8 cellular contexts compared by ENCODE assay signal in genomic region chr12:111298583-111299436, GRCh38.
DNase-seq lines count a peak whose midpoint lies in the region; ATAC-seq and TF ChIP-seq lines count a peak whose summit lies in the region.

No MANE protein-coding gene starts in this region.

- H3K9me3 Mint-ChIP-seq in brain, result peaks cover 0 to 6% (median 4%) of the 10 kb centered on the region in 5 experiments

- peak; percentile 86 for DNase-seq in ELF-1 (ENCODE audit: low read depth, low spot score)
- peak; percentile 27 for DNase-seq in T-helper 9 cell
- DNase-seq in islet precursor cell, result peak; percentile 90
- DNase-seq in stimulated activated CD4-positive, alpha-beta T cell treated with anti-CD3 and anti-CD28 coated beads, Interleukin-2, amount 100 ng/mL, for 48 hours, result peak; percentile 49 to 51

- no peak overlapping the region for H2AFZ ChIP-seq in KMS-11 (ENCODE audit: low read depth)

- no peaks in the 10 kb centered on the region for H3K36me3 ChIP-seq in KMS-11 (ENCODE audit: insufficient read depth)

- no peak overlapping the region for H3K4me2 ChIP-seq in KMS-11

- ATAC-seq in HG02973 (IDR thresholded peaks at IDR 0.05; ENCODE audit: unreplicated experiment) (no peak), GM19035 (IDR thresholded peaks at IDR 0.05; ENCODE audit: unreplicated experiment) (no peak)

- H4K20me1 ChIP-seq in KMS-11 (ENCODE audit: insufficient read depth), result no peaks in the 10 kb centered on the region

- no peak overlapping the region for H3K4me3 ChIP-seq in KMS-11 (IDR thresholded peaks at IDR 0.05; ENCODE audit: insufficient read depth, low read depth, low read length)

- peak; percentile 65 for TF ChIP-seq CTCF in KMS-11 (conservative IDR thresholded peaks at IDR 0.05; ENCODE audit: low read depth, low read length)
- TF ChIP-seq CTCF in brain (conservative IDR thresholded peaks at IDR 0.05), result peak; percentile 93 to 96

- H3K27me3 ChIP-seq in KMS-11 (ENCODE audit: insufficient read depth, low read depth), result no peaks in the 10 kb centered on the region

- no peaks in the 10 kb centered on the region for H3K27me3 Mint-ChIP-seq in brain

- peak overlapping the region in 2 of 5 experiments; percentile 66 to 67 for H3K27ac Mint-ChIP-seq in brain

- H3K4me3 Mint-ChIP-seq in brain, result no peak overlapping the region

- H3K27ac ChIP-seq in KMS-11, result no peak overlapping the region

- no peaks in the 10 kb centered on the region for H3K79me2 ChIP-seq in KMS-11 (ENCODE audit: insufficient read depth, low read depth)

- H3K36me3 Mint-ChIP-seq in brain, result peaks cover 13% of the 10 kb centered on the region

- no peaks in the 10 kb centered on the region for H3K4me1 ChIP-seq in KMS-11 (ENCODE audit: low read depth, poor library complexity, severe bottlenecking)

- no peak overlapping the region for H3K9ac ChIP-seq in KMS-11

- H3K4me1 Mint-ChIP-seq in brain, result peaks cover 6% of the 10 kb centered on the region

Comparison
In these comparisons a context has a peak if more than half of its experiments do, and no peak if none do; other contexts are left out.
1. DNase-seq: peak in every context shown above with its lines; median percentile 90 in islet precursor cell; 86 in ELF-1; 50 in stimulated activated CD4-positive, alpha-beta T cell treated with anti-CD3 and anti-CD28 coated beads, Interleukin-2, amount 100 ng/mL, for 48 hours; 27 in T-helper 9 cell.